In the genomic region with DNA sequence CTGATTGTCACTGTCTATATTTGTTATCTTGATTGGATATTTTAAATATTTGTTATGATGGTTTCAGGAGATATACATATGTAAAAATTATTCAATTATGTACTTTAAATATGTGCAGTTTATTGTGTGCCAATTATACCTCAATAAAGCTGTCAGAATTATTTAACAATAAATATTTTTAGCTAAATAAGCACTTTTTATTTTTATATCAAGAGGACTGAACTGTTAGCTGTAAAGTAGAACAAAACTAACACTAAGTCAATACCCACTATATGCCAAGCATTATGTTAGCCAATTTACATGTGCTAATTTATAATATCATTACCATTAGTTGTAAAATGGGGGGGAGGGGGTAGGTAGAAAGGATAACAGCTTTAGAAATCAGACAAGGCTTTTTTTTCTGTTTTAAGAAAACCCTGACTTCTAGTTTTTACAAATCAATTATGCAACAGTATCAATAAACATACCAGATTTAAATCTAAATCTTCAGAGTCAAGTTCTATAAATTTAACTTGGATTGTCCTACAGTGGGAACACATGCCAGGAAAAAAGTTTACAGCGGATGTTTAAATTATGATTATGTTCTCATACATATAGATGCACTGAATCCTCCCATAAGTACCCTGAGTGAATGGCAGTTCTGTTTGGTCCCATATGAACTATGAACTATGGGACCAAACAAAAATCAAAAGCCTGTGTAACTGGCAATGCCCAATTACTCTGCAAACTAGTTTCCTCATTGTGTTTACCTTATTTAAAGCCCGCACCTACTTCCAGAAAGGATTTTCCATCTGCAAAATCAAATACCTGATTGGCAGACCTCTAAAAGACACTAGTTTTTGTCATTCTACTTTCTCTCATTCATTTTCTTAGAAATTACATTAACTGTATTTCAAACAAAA, we compare ENCODE assay signal across 1 cellular context.
TF ChIP-seq lines count a peak whose summit lies in the region.

No MANE protein-coding gene starts in this region.

TF ChIP-seq in HepG2, 621 proteins besides CTCF, POLR2A, EP300 and RAD21 (continued from another document and continues in another):
- TF ChIP-seq ARID5B (CRISPR knock-in tag; IDR thresholded peaks at IDR 0.05): peak; percentile 98
- peak; percentile 65; the same call in 1 of the 2 replicates for TF ChIP-seq ZNF362 (CRISPR knock-in tag; IDR thresholded peaks at IDR 0.05; ENCODE audit: borderline replicate concordance)
- TF ChIP-seq FOXJ3 (CRISPR knock-in tag; IDR thresholded peaks at IDR 0.05; ENCODE audit: borderline replicate concordance): peak; percentile 97
- TF ChIP-seq TCF7 (IDR thresholded peaks at IDR 0.05; ENCODE audit: low read depth): peak; percentile 91
- TF ChIP-seq, protein P1, sequence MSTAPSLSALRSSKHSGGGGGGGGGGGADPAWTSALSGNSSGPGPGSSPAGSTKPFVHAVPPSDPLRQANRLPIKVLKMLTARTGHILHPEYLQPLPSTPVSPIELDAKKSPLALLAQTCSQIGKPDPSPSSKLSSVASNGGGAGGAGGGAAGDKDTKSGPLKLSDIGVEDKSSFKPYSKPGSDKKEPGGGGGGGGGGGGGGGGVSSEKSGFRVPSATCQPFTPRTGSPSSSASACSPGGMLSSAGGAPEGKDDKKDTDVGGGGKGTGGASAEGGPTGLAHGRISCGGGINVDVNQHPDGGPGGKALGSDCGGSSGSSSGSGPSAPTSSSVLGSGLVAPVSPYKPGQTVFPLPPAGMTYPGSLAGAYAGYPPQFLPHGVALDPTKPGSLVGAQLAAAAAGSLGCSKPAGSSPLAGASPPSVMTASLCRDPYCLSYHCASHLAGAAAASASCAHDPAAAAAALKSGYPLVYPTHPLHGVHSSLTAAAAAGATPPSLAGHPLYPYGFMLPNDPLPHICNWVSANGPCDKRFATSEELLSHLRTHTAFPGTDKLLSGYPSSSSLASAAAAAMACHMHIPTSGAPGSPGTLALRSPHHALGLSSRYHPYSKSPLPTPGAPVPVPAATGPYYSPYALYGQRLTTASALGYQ (CRISPR knock-in tag; IDR thresholded peaks at IDR 0.05): peak; percentile 97
- TF ChIP-seq CHD2 (IDR thresholded peaks at IDR 0.05; ENCODE audit: low read depth, low read length): no peak
- TF ChIP-seq ZNF639 (CRISPR knock-in tag; conservative IDR thresholded peaks at IDR 0.05): peak; percentile 66
- TF ChIP-seq CCDC6 (CRISPR knock-in tag; IDR thresholded peaks at IDR 0.05): no peak
- TF ChIP-seq FIP1L1 (IDR thresholded peaks at IDR 0.05; ENCODE audit: borderline replicate concordance, insufficient read depth, low read depth, low read length): no peak
- TF ChIP-seq FOSL2 (CRISPR knock-in tag; IDR thresholded peaks at IDR 0.05): peak; percentile 59; the same call in 1 of the 2 replicates
- TF ChIP-seq, protein P2, sequence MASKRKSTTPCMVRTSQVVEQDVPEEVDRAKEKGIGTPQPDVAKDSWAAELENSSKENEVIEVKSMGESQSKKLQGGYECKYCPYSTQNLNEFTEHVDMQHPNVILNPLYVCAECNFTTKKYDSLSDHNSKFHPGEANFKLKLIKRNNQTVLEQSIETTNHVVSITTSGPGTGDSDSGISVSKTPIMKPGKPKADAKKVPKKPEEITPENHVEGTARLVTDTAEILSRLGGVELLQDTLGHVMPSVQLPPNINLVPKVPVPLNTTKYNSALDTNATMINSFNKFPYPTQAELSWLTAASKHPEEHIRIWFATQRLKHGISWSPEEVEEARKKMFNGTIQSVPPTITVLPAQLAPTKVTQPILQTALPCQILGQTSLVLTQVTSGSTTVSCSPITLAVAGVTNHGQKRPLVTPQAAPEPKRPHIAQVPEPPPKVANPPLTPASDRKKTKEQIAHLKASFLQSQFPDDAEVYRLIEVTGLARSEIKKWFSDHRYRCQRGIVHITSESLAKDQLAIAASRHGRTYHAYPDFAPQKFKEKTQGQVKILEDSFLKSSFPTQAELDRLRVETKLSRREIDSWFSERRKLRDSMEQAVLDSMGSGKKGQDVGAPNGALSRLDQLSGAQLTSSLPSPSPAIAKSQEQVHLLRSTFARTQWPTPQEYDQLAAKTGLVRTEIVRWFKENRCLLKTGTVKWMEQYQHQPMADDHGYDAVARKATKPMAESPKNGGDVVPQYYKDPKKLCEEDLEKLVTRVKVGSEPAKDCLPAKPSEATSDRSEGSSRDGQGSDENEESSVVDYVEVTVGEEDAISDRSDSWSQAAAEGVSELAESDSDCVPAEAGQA (IDR thresholded peaks at IDR 0.05; ENCODE audit: low read depth): no peak
- TF ChIP-seq, protein P2 (CRISPR knock-in tag; IDR thresholded peaks at IDR 0.05; ENCODE audit: borderline replicate concordance): peak; percentile 86; the same call in 1 of the 2 replicates
- TF ChIP-seq ZNF780A (CRISPR knock-in tag; IDR thresholded peaks at IDR 0.05): no peak
- TF ChIP-seq, protein P3, sequence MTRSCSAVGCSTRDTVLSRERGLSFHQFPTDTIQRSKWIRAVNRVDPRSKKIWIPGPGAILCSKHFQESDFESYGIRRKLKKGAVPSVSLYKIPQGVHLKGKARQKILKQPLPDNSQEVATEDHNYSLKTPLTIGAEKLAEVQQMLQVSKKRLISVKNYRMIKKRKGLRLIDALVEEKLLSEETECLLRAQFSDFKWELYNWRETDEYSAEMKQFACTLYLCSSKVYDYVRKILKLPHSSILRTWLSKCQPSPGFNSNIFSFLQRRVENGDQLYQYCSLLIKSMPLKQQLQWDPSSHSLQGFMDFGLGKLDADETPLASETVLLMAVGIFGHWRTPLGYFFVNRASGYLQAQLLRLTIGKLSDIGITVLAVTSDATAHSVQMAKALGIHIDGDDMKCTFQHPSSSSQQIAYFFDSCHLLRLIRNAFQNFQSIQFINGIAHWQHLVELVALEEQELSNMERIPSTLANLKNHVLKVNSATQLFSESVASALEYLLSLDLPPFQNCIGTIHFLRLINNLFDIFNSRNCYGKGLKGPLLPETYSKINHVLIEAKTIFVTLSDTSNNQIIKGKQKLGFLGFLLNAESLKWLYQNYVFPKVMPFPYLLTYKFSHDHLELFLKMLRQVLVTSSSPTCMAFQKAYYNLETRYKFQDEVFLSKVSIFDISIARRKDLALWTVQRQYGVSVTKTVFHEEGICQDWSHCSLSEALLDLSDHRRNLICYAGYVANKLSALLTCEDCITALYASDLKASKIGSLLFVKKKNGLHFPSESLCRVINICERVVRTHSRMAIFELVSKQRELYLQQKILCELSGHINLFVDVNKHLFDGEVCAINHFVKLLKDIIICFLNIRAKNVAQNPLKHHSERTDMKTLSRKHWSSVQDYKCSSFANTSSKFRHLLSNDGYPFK (CRISPR knock-in tag; IDR thresholded peaks at IDR 0.05; ENCODE audit: borderline replicate concordance): no peak
- TF ChIP-seq FOXA1 (IDR thresholded peaks at IDR 0.05): peak; percentile 61; the same call in 1 of the 2 replicates
- peak; percentile 89 for TF ChIP-seq FOXA1 (CRISPR knock-in tag; IDR thresholded peaks at IDR 0.05)
- 0 out of 2 replicates have a peak, but pooled peaks have one; percentile 68 for TF ChIP-seq ZNF569 (CRISPR knock-in tag; IDR thresholded peaks at IDR 0.05; ENCODE audit: borderline replicate concordance)
- peak; percentile 76; the same call in 1 of the 2 replicates for TF ChIP-seq POGZ (CRISPR knock-in tag; IDR thresholded peaks at IDR 0.05)
- TF ChIP-seq, protein P4, sequence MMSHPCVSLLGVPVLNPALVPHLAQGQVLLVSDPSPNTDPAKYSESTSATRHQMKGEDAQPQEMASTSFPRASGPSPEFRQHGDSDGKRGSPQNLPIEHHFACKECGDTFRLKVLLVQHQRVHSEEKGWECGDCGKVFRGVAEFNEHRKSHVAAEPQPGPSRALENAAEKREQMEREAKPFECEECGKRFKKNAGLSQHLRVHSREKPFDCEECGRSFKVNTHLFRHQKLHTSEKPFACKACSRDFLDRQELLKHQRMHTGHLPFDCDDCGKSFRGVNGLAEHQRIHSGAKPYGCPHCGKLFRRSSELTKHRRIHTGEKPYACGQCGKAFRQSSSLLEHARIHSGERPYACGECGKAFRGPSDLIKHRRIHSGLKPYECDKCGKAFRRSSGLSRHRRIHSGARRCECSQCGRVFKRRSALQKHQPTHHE (CRISPR knock-in tag; IDR thresholded peaks at IDR 0.05; ENCODE audit: borderline replicate concordance): peak; percentile 31; the same call in 1 of the 2 replicates
- 0 out of 2 replicates have a peak, but pooled peaks have one; percentile 58 for TF ChIP-seq TOPORS (CRISPR knock-in tag; IDR thresholded peaks at IDR 0.05)
- 0 out of 2 replicates have a peak, but pooled peaks have one; percentile 51 for TF ChIP-seq ZNF629 (CRISPR knock-in tag; conservative IDR thresholded peaks at IDR 0.05)
- peak; percentile 81 for TF ChIP-seq ZFP1 (CRISPR knock-in tag; IDR thresholded peaks at IDR 0.05)
- TF ChIP-seq HMGXB4 (CRISPR knock-in tag; IDR thresholded peaks at IDR 0.05; ENCODE audit: borderline replicate concordance in 1 of 2, low read depth in 1 of 2): peak in 1 of 2 experiments; percentile 28; a peak in 2 of 4 replicates
- TF ChIP-seq MAZ (IDR thresholded peaks at IDR 0.05; ENCODE audit: borderline replicate concordance, low read depth, low read length): no peak
- no peak for TF ChIP-seq MAZ (CRISPR knock-in tag; IDR thresholded peaks at IDR 0.05; ENCODE audit: low read depth)
- peak; percentile 5; the same call in 1 of the 2 replicates for TF ChIP-seq ZFP82 (CRISPR knock-in tag; IDR thresholded peaks at IDR 0.05; ENCODE audit: borderline replicate concordance)
- peak; percentile 97 for TF ChIP-seq HDAC2 (CRISPR knock-in tag; IDR thresholded peaks at IDR 0.05)
- peak; percentile 88 for TF ChIP-seq PPARG (CRISPR knock-in tag; conservative IDR thresholded peaks at IDR 0.05)
- peak; percentile 63; the same call in 1 of the 2 replicates for TF ChIP-seq ZNF317 (CRISPR knock-in tag; IDR thresholded peaks at IDR 0.05)
- peak; percentile 89 for TF ChIP-seq FOXO1 (CRISPR knock-in tag; IDR thresholded peaks at IDR 0.05)
- peak; percentile 76 for TF ChIP-seq TCF7L2 (IDR thresholded peaks at IDR 0.05; ENCODE audit: low read depth, low read length)
- TF ChIP-seq ZNF598 (CRISPR knock-in tag; IDR thresholded peaks at IDR 0.05; ENCODE audit: borderline replicate concordance): no peak
